In the genomic region with DNA sequence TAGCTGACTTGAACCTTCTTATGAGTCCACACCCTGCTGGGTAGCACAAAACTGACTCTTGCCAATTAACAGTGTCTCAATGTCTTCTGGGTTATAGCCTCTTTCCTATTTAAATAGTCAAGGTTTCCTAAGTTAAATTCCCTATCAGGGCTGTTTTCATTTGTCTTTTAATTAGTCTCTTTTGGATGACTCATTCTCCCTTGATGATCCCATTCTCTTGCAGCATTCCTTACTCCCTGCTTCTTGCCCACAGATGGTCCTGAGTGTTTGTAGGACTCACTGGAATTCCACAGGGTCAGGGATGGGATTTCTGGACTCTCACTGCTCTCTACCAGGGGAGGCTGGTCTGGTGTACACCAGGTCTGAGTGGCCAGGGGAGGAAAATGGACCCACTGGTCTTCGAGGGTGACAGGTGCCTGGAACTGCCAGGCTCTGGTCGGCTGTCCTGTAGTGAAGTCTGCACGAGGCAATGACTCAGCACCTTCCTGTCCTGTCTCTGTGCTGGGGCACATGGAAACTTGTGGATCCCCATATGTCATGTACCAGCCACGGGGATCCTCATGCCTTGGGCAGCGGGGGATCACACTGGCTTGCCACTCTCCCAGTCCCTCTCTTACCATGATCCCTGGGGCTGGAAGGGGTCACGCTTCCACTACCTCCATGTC, we compare ENCODE assay signal across 18 cellular contexts.
DNase-seq lines count a peak whose midpoint lies in the region; ATAC-seq, FAIRE-seq and TF ChIP-seq lines count a peak whose summit lies in the region.
"Had no signal": no experiment of that assay in that cellular context is flagged by ENCODE, and none has a peak within 500 bp of the region (broad histone marks: within the 10 kb centered on the region; RNA-seq: fewer than 3 reads in every experiment).

No MANE protein-coding gene starts in this region.

- H3K4me3 ChIP-seq in HUES48 (ENCODE audit: low read depth, low read length) (no peak overlapping the region), K562 (no peak overlapping the region)
- H3K4me3 ChIP-seq: GM12878, upper lobe of right lung had no signal

- H3K27ac ChIP-seq in HUES48 (ENCODE audit: low read depth, low read length) (peak overlapping the region; percentile 47), K562 (ENCODE audit: extremely low read depth, low read depth, low read length) (no peak overlapping the region)
- H3K27ac ChIP-seq: HL-60, upper lobe of right lung had no signal

- no peaks in the 10 kb centered on the region for H3K9me1 ChIP-seq in K562 (ENCODE audit: control insufficient read depth, insufficient read depth, low read length)

- H3K4me2 ChIP-seq in K562 (ENCODE audit: insufficient read depth, low read length), result no peak overlapping the region

- no peaks in the 10 kb centered on the region for H4K20me1 ChIP-seq in K562 (replicated peaks; ENCODE audit: control insufficient read depth, insufficient read depth, low read length)

- no peak for TF ChIP-seq POLR2A in K562 (conservative IDR thresholded peaks at IDR 0.05)

- peak; percentile 48 for DNase-seq in AG20443 (ENCODE audit: low spot score)
- no peak for DNase-seq in K562 (ENCODE audit: extremely low read depth in 1 of 4, low spot score in 3 of 4)
- peak; percentile 30 for DNase-seq in kidney glomerular epithelial cell (lab: John Stamatoyannopoulos, UW)
- no peak for DNase-seq in 8988T
- no peak for DNase-seq in activated gamma-delta T cell treated with Interleukin-2 at 50 U/mL for 16 hours
- DNase-seq: cerebellar nuclear complex; DMS79 treated with DMSO at 0.1 percent for 48 hours; NCI-H1105; NCI-H446; stimulated activated CD4-positive, alpha-beta T cell treated with anti-CD3 and anti-CD28 coated beads, Interleukin-2, amount 100 ng/mL, for 24 hours; upper lobe of right lung had no signal

- H2AFZ ChIP-seq in K562 (ENCODE audit: low read depth, low read length), result no peak overlapping the region

- CTCF ChIA-PET in K562 (lab: Yijun Ruan, JAX; ENCODE audit: low intra/inter-chr PET ratio), result no interaction called here

- FAIRE-seq in K562 (lab: Jason Lieb, UNC), result no peak
- FAIRE-seq: GM12878, islet of Langerhans had no signal

- H3K9me3 ChIP-seq in HUES48 (ENCODE audit: control insufficient read depth, insufficient read depth, low read length) (no peaks in the 10 kb centered on the region), K562 (replicated peaks; ENCODE audit: control insufficient read depth, insufficient read depth, low read depth, low read length) (no peaks in the 10 kb centered on the region)
- H3K9me3 ChIP-seq: upper lobe of right lung had no signal

- BruUV-seq in K562 (replicated peaks; lab: Mats Ljungman, UMichigan), result no TSS peak

- no peak for TF ChIP-seq EP300 in K562 (IDR thresholded peaks at IDR 0.05; ENCODE audit: low read length)

- no peak overlapping the region for H3K9ac ChIP-seq in HUES48 (ENCODE audit: low read depth, low read length)
- H3K9ac ChIP-seq in K562 (ENCODE audit: insufficient read depth in 1 of 2, low read depth in 2 of 2, low read length in 2 of 2), result no peak overlapping the region

- H3K36me3 ChIP-seq in HUES48 (ENCODE audit: control insufficient read depth, insufficient read depth, low read length) (no peaks in the 10 kb centered on the region), K562 (ENCODE audit: control insufficient read depth, insufficient read depth, low read length) (no peaks in the 10 kb centered on the region)
- H3K36me3 ChIP-seq: upper lobe of right lung had no signal

- H3K4me1 ChIP-seq in HUES48 (ENCODE audit: control insufficient read depth, insufficient read depth, low read length), result peaks cover 9% of the 10 kb centered on the region
- no peaks in the 10 kb centered on the region for H3K4me1 ChIP-seq in K562 (replicated peaks in 1 of 2; ENCODE audit: control insufficient read depth in 2 of 2, insufficient read depth in 2 of 2, low read length in 2 of 2)
- H3K4me1 ChIP-seq: upper lobe of right lung had no signal

- intact Hi-C loops in K562 (cut with micrococcal nuclease), result no loop called here

- POLR2A ChIA-PET in K562 (lab: Yijun Ruan, JAX), result no interaction called here

- 0% methylated on average over 6 of the region's 6 CpGs for WGBS in K562 (ENCODE audit: insufficient coverage, low coverage, missing lambda C conversion rate)

- in situ Hi-C loops in K562 (cut with MboI), result no loop called here

- TF ChIP-seq RAD21 in K562 (CRISPR knock-in tag; conservative IDR thresholded peaks at IDR 0.05 in 1 of 2, IDR thresholded peaks at IDR 0.05 in 1 of 2), result no peak

- no peak for ATAC-seq in K562
- no peak for ATAC-seq in GM18858 (IDR thresholded peaks at IDR 0.05; ENCODE audit: unreplicated experiment)
- ATAC-seq in GM18909 (IDR thresholded peaks at IDR 0.05; ENCODE audit: poor library complexity, unreplicated experiment), result no peak
- ATAC-seq: activated naive CD4-positive, alpha-beta T cell treated with anti-CD3 and anti-CD28 coated beads, Interleukin-2, amount 50 U/mL, for 72 hours; GM12878; upper lobe of right lung had no signal

- TF ChIP-seq CTCF in K562 (IDR thresholded peaks at IDR 0.05 in 2 of 3, conservative IDR thresholded peaks at IDR 0.05 in 1 of 3; ENCODE audit: insufficient read depth in 2 of 3, low read depth in 1 of 3, low read length in 3 of 3), result no peak

- no peaks in the 10 kb centered on the region for H3K79me2 ChIP-seq in K562 (ENCODE audit: control insufficient read depth, insufficient read depth, low read length)

- no peaks in the 10 kb centered on the region for H3K27me3 ChIP-seq in HUES48 (ENCODE audit: control insufficient read depth, insufficient read depth, low read length)
- peaks cover 0 to 6% of the 10 kb centered on the region in 2 experiments; a peak in 1 of 5 replicates for H3K27me3 ChIP-seq in K562 (ENCODE audit: control insufficient read depth in 2 of 2, insufficient read depth in 2 of 2, low read length in 2 of 2)
- H3K27me3 ChIP-seq: upper lobe of right lung had no signal

TF ChIP-seq in K562, 482 proteins besides CTCF, POLR2A, EP300 and RAD21 (continues in another document):
- TF ChIP-seq NFE2 (IDR thresholded peaks at IDR 0.05; ENCODE audit: low read depth) (peak; percentile 62), ZKSCAN8 (CRISPR knock-in tag; IDR thresholded peaks at IDR 0.05) (no peak), ZNF316 (IDR thresholded peaks at IDR 0.05) (0 out of 2 replicates have a peak, but pooled peaks have one; percentile 28), FOSL1 (tag; conservative IDR thresholded peaks at IDR 0.05) (0 out of 2 replicates have a peak, but pooled peaks have one; percentile 28), NUFIP1 (IDR thresholded peaks at IDR 0.05; ENCODE audit: partially characterized antibody) (no peak), LEF1 (IDR thresholded peaks at IDR 0.05) (no peak), KAT7 (CRISPR knock-in tag; IDR thresholded peaks at IDR 0.05; ENCODE audit: borderline replicate concordance) (no peak), L3MBTL2 (IDR thresholded peaks at IDR 0.05) (peak; percentile 52; the same call in 1 of the 2 replicates), GABPA (tag; conservative IDR thresholded peaks at IDR 0.05; ENCODE audit: low read depth) (no peak), STAG1 (CRISPR knock-in tag; IDR thresholded peaks at IDR 0.05; ENCODE audit: borderline replicate concordance) (no peak)
- TF ChIP-seq, protein P1, sequence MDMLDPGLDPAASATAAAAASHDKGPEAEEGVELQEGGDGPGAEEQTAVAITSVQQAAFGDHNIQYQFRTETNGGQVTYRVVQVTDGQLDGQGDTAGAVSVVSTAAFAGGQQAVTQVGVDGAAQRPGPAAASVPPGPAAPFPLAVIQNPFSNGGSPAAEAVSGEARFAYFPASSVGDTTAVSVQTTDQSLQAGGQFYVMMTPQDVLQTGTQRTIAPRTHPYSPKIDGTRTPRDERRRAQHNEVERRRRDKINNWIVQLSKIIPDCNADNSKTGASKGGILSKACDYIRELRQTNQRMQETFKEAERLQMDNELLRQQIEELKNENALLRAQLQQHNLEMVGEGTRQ (CRISPR knock-in tag; IDR thresholded peaks at IDR 0.05), result no peak
- TF ChIP-seq, protein P2, sequence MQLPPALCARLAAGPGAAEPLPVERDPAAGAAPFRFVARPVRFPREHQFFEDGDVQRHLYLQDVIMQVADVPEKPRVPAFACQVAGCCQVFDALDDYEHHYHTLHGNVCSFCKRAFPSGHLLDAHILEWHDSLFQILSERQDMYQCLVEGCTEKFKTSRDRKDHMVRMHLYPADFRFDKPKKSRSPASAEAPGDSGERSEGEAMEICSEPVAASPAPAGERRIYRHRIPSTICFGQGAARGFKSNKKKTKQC (CRISPR knock-in tag; IDR thresholded peaks at IDR 0.05), result no peak
- TF ChIP-seq, protein P3, sequence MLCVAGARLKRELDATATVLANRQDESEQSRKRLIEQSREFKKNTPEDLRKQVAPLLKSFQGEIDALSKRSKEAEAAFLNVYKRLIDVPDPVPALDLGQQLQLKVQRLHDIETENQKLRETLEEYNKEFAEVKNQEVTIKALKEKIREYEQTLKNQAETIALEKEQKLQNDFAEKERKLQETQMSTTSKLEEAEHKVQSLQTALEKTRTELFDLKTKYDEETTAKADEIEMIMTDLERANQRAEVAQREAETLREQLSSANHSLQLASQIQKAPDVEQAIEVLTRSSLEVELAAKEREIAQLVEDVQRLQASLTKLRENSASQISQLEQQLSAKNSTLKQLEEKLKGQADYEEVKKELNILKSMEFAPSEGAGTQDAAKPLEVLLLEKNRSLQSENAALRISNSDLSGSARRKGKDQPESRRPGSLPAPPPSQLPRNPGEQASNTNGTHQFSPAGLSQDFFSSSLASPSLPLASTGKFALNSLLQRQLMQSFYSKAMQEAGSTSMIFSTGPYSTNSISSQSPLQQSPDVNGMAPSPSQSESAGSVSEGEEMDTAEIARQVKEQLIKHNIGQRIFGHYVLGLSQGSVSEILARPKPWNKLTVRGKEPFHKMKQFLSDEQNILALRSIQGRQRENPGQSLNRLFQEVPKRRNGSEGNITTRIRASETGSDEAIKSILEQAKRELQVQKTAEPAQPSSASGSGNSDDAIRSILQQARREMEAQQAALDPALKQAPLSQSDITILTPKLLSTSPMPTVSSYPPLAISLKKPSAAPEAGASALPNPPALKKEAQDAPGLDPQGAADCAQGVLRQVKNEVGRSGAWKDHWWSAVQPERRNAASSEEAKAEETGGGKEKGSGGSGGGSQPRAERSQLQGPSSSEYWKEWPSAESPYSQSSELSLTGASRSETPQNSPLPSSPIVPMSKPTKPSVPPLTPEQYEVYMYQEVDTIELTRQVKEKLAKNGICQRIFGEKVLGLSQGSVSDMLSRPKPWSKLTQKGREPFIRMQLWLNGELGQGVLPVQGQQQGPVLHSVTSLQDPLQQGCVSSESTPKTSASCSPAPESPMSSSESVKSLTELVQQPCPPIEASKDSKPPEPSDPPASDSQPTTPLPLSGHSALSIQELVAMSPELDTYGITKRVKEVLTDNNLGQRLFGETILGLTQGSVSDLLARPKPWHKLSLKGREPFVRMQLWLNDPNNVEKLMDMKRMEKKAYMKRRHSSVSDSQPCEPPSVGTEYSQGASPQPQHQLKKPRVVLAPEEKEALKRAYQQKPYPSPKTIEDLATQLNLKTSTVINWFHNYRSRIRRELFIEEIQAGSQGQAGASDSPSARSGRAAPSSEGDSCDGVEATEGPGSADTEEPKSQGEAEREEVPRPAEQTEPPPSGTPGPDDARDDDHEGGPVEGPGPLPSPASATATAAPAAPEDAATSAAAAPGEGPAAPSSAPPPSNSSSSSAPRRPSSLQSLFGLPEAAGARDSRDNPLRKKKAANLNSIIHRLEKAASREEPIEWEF (CRISPR knock-in tag; IDR thresholded peaks at IDR 0.05), result no peak

Comparison
In these comparisons a context has a peak if more than half of its experiments do, and no peak if none do; other contexts are left out.
1. DNase-seq: peak in AG20443 (single experiment) and kidney glomerular epithelial cell (single experiment); none in K562 (0 of 4), 8988T (single experiment) and activated gamma-delta T cell treated with Interleukin-2 at 50 U/mL for 16 hours (single experiment).